In genomic region chr2:11516984-11517648, GRCh38 we compare ENCODE assay signal across 26 cellular contexts. TPM values are rescaled to one million over a fixed set of nuclear protein-coding genes. Genes with fewer than 3 reads are reported as not detected.
"Had no signal": no experiment of that assay in that cellular context is flagged by ENCODE, and none has a peak within 500 bp of the region (broad histone marks: within the 10 kb centered on the region; RNA-seq: fewer than 3 reads in every experiment).

No MANE protein-coding gene starts in this region.

- H3K27ac Mint-ChIP-seq: natural killer cell; stimulated activated effector memory CD8-positive, alpha-beta T cell treated with anti-CD3 and anti-CD28 coated beads, Interleukin-12 subunit alpha, Interleukin-12 subunit beta, amount 100 ng/mL, for 72 hours had no signal

- H3K36me3 Mint-ChIP-seq: natural killer cell; stimulated activated effector memory CD8-positive, alpha-beta T cell treated with anti-CD3 and anti-CD28 coated beads, Interleukin-12 subunit alpha, Interleukin-12 subunit beta, amount 100 ng/mL, for 72 hours had no signal

- H3K9me3 Mint-ChIP-seq: natural killer cell had no signal

- H3K4me3 ChIP-seq: coronary artery, esophagus muscularis mucosa, gastroesophageal sphincter, heart right ventricle, left lung, prostate gland, right atrium auricular region, sigmoid colon, stomach, thyroid gland had no signal

- H3K27me3 ChIP-seq: esophagus muscularis mucosa, heart right ventricle, left lung, right atrium auricular region, sigmoid colon, stomach, thyroid gland had no signal

- H3K4me1 ChIP-seq: esophagus muscularis mucosa, foreskin keratinocyte, gastroesophageal sphincter, heart right ventricle, left lung, prostate gland, right atrium auricular region, stomach, thyroid gland had no signal

- H3K4me1 Mint-ChIP-seq: natural killer cell; stimulated activated effector memory CD8-positive, alpha-beta T cell treated with anti-CD3 and anti-CD28 coated beads, Interleukin-12 subunit alpha, Interleukin-12 subunit beta, amount 100 ng/mL, for 72 hours had no signal

- H3K4me3 Mint-ChIP-seq: natural killer cell; stimulated activated effector memory CD8-positive, alpha-beta T cell treated with anti-CD3 and anti-CD28 coated beads, Interleukin-12 subunit alpha, Interleukin-12 subunit beta, amount 100 ng/mL, for 72 hours had no signal

- DNase-seq: dermis blood vessel endothelial cell; effector memory CD4-positive, alpha-beta T cell; foreskin keratinocyte; heart right ventricle; hippocampal formation; left cardiac atrium; left lung; mesendoderm; midbrain; natural killer cell; occipital lobe; sigmoid colon; stimulated activated CD4-positive, alpha-beta T cell treated with anti-CD3 and anti-CD28 coated beads, Interleukin-2, amount 100 ng/mL, for 24 hours; stimulated activated CD4-positive, alpha-beta T cell treated with anti-CD3 and anti-CD28 coated beads, Interleukin-4, amount 100 ng/mL, for 24 hours; stimulated activated naive CD4-positive, alpha-beta T cell treated with Interleukin-2 at 50 U/mL for 16 hours; stomach; thyroid gland; trophoblast cell had no signal

- H3K36me3 ChIP-seq: esophagus muscularis mucosa, gastroesophageal sphincter, heart right ventricle, left lung, prostate gland, right atrium auricular region, sigmoid colon, stomach, thyroid gland had no signal

- H3K9me3 ChIP-seq: gastroesophageal sphincter, left lung, prostate gland, right atrium auricular region, sigmoid colon, thyroid gland had no signal

- FAIRE-seq: endothelial cell of umbilical vein, islet of Langerhans had no signal

- H3K27ac ChIP-seq: coronary artery, esophagus muscularis mucosa, foreskin keratinocyte, gastroesophageal sphincter, heart right ventricle, left lung, prostate gland, right atrium auricular region, sigmoid colon, stomach, thyroid gland had no signal

- ATAC-seq: foreskin keratinocyte; gastroesophageal sphincter; left cardiac atrium; left lung; natural killer cell; stimulated activated effector memory CD8-positive, alpha-beta T cell treated with anti-CD3 and anti-CD28 coated beads, Interleukin-12 subunit alpha, Interleukin-12 subunit beta, amount 100 ng/mL, for 72 hours had no signal

RNA-seq across cellular contexts. Expression of gene GREB1, which starts 16.7 kb away (rescaled TPM):
- polyA plus RNA-seq: foreskin keratinocyte had no signal
